ENCODE assay signal across 17 cellular contexts in the genomic region with DNA sequence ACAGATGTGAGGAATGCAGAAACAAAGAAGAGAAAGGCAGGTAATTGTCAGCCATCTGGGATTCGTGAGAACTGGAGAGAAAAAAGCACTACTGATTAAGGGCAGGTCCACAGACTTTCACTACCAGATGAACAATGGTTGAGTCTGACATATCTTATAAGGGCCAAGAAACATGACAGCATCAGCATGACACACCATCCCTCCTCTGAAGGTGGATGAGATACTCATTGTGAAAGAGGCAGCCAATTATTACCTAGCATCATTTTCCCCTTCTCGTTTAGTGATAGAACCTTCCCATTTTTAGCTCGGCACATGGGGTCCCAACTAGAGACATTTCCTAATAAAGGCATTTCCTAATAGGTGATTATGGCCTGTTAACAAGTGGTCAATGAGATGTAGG. TPM values are rescaled to one million over a fixed set of nuclear protein-coding genes. Genes with fewer than 3 reads are reported as not detected.
DNase-seq lines count a peak whose midpoint lies in the region; ATAC-seq, FAIRE-seq and TF ChIP-seq lines count a peak whose summit lies in the region.
"Had no signal": no experiment of that assay in that cellular context is flagged by ENCODE, and none has a peak within 500 bp of the region (broad histone marks: within the 10 kb centered on the region; RNA-seq: fewer than 3 reads in every experiment).

No MANE protein-coding gene starts in this region.

- no peak overlapping the region for H3K4me3 Mint-ChIP-seq in activated T-helper 17 cell treated with anti-CD3 and anti-CD28 coated beads, Interleukin-2, amount 50 U/mL, for 72 hours
- no peak overlapping the region for H3K4me3 Mint-ChIP-seq in activated CD8-positive, alpha-beta memory T cell treated with anti-CD3 and anti-CD28 coated beads, Interleukin-2, amount 10 ng/mL, durations not matched to agents 7 days and 5 days
- H3K4me3 Mint-ChIP-seq: activated CD4-positive, alpha-beta memory T cell treated with anti-CD3 and anti-CD28 coated beads for 36 hours had no signal

- H3K27ac ChIP-seq in sigmoid colon, result peak overlapping the region in 3 of 4 donors; percentile 19 to 49 (median 42)
- H3K27ac ChIP-seq in aorta (ENCODE audit: low read depth in 1 of 2, low read length in 2 of 2), result peak overlapping the region in 1 of 2 donors; percentile 33
- H3K27ac ChIP-seq: BLaER1 treated with 17β-estradiol and CSF1 and Interleukin-3, amounts not matched to agents 10 nM and 100 nM; left lung; uterus had no signal

- H3K36me3 ChIP-seq in sigmoid colon (no peaks in the 10 kb centered on the region), aorta (ENCODE audit: control insufficient read depth in 1 of 2, insufficient read depth in 2 of 2, low read length in 1 of 2) (no peaks in the 10 kb centered on the region)
- H3K36me3 ChIP-seq: BLaER1 treated with 17β-estradiol and CSF1 and Interleukin-3, amounts not matched to agents 10 nM and 100 nM; left lung; uterus had no signal

- TF ChIP-seq CTCF in sigmoid colon (IDR thresholded peaks at IDR 0.05) (no peak), D721Med (IDR thresholded peaks at IDR 0.05; ENCODE audit: insufficient read depth, missing control alignments) (no peak)

- no peaks in the 10 kb centered on the region for H3K36me3 Mint-ChIP-seq in activated T-helper 17 cell treated with anti-CD3 and anti-CD28 coated beads, Interleukin-2, amount 50 U/mL, for 72 hours (ENCODE audit: low read depth)
- no peaks in the 10 kb centered on the region for H3K36me3 Mint-ChIP-seq in activated CD8-positive, alpha-beta memory T cell treated with anti-CD3 and anti-CD28 coated beads, Interleukin-2, amount 10 ng/mL, durations not matched to agents 7 days and 5 days
- H3K36me3 Mint-ChIP-seq: activated CD4-positive, alpha-beta memory T cell treated with anti-CD3 and anti-CD28 coated beads for 36 hours had no signal

- ATAC-seq in GM18520 (IDR thresholded peaks at IDR 0.05; ENCODE audit: unreplicated experiment), result peak; percentile 57
- peak; percentile 60 for ATAC-seq in HG02798 (IDR thresholded peaks at IDR 0.05; ENCODE audit: poor library complexity, unreplicated experiment)
- peak; percentile 82 for ATAC-seq in activated T-helper 17 cell treated with anti-CD3 and anti-CD28 coated beads, Interleukin-2, amount 50 U/mL, for 72 hours (replicated peaks)
- ATAC-seq in aorta (ENCODE audit: low FRiP score), result no peak
- ATAC-seq in activated CD8-positive, alpha-beta memory T cell treated with anti-CD3 and anti-CD28 coated beads, Interleukin-2, amount 10 ng/mL, durations not matched to agents 7 days and 5 days, result no peak

- DNase-seq in sigmoid colon (no peak), aorta (no peak), kidney glomerular epithelial cell (lab: John Stamatoyannopoulos, UW) (no peak), D721Med (ENCODE audit: insufficient read length, low spot score) (no peak)
- no peak for DNase-seq in activated CD8-positive, alpha-beta memory T cell treated with anti-CD3 and anti-CD28 coated beads, Interleukin-2, amount 10 ng/mL, durations not matched to agents 7 days and 5 days
- DNase-seq: activated CD4-positive, alpha-beta memory T cell treated with anti-CD3 and anti-CD28 coated beads for 36 hours; activated gamma-delta T cell; left lung; NCI-H1417 treated with DMSO at 0.1 percent for 48 hours; NCI-H526 treated with DMSO at 0.1 percent for 48 hours; stimulated activated CD4-positive, alpha-beta T cell treated with anti-CD3 and anti-CD28 coated beads, Interleukin-2, amount 100 ng/mL, for 48 hours; uterus had no signal

- peaks cover 16% of the 10 kb centered on the region for H3K27me3 Mint-ChIP-seq in activated T-helper 17 cell treated with anti-CD3 and anti-CD28 coated beads, Interleukin-2, amount 50 U/mL, for 72 hours
- peaks cover 13% of the 10 kb centered on the region for H3K27me3 Mint-ChIP-seq in activated CD8-positive, alpha-beta memory T cell treated with anti-CD3 and anti-CD28 coated beads, Interleukin-2, amount 10 ng/mL, durations not matched to agents 7 days and 5 days
- H3K27me3 Mint-ChIP-seq: progenitor cell of endocrine pancreas had no signal

- H3K9me3 ChIP-seq in sigmoid colon (no peaks in the 10 kb centered on the region), aorta (ENCODE audit: control insufficient read depth, low read length) (peaks cover 1% of the 10 kb centered on the region)
- H3K9me3 ChIP-seq: BLaER1 treated with 17β-estradiol and CSF1 and Interleukin-3, amounts not matched to agents 10 nM and 100 nM; left lung; uterus had no signal

- H3K27ac Mint-ChIP-seq in activated T-helper 17 cell treated with anti-CD3 and anti-CD28 coated beads, Interleukin-2, amount 50 U/mL, for 72 hours, result no peak overlapping the region
- no peak overlapping the region for H3K27ac Mint-ChIP-seq in activated CD8-positive, alpha-beta memory T cell treated with anti-CD3 and anti-CD28 coated beads, Interleukin-2, amount 10 ng/mL, durations not matched to agents 7 days and 5 days
- H3K27ac Mint-ChIP-seq: activated CD4-positive, alpha-beta memory T cell treated with anti-CD3 and anti-CD28 coated beads for 36 hours; progenitor cell of endocrine pancreas had no signal

- peaks cover 5% of the 10 kb centered on the region for H3K4me1 Mint-ChIP-seq in activated T-helper 17 cell treated with anti-CD3 and anti-CD28 coated beads, Interleukin-2, amount 50 U/mL, for 72 hours
- H3K4me1 Mint-ChIP-seq in activated CD8-positive, alpha-beta memory T cell treated with anti-CD3 and anti-CD28 coated beads, Interleukin-2, amount 10 ng/mL, durations not matched to agents 7 days and 5 days, result peaks cover 5% of the 10 kb centered on the region

- CTCF ChIA-PET in activated CD8-positive, alpha-beta memory T cell treated with anti-CD3 and anti-CD28 coated beads, Interleukin-2, amount 10 ng/mL, durations not matched to agents 7 days and 5 days (lab: Charles Lee), result no interaction called here

- no peak for TF ChIP-seq POLR2A in sigmoid colon (IDR thresholded peaks at IDR 0.05)

- no peak overlapping the region for H3K4me3 ChIP-seq in sigmoid colon
- no peak overlapping the region for H3K4me3 ChIP-seq in aorta (ENCODE audit: low read length in 2 of 2)
- H3K4me3 ChIP-seq: BLaER1 treated with 17β-estradiol and CSF1 and Interleukin-3, amounts not matched to agents 10 nM and 100 nM; left lung; uterus had no signal

- FAIRE-seq in D721Med (lab: Jason Lieb, UNC), result no peak

- H3K27me3 ChIP-seq in sigmoid colon, result no peaks in the 10 kb centered on the region
- H3K27me3 ChIP-seq in aorta (ENCODE audit: control insufficient read depth in 1 of 2, insufficient read depth in 2 of 2, low read length in 1 of 2), result no peaks in the 10 kb centered on the region
- H3K27me3 ChIP-seq: BLaER1 treated with 17β-estradiol and CSF1 and Interleukin-3, amounts not matched to agents 10 nM and 100 nM; left lung; uterus had no signal

- H3K4me1 ChIP-seq in sigmoid colon (peaks cover 0 to 10% (median 9%) of the 10 kb centered on the region in 4 donors), aorta (ENCODE audit: control insufficient read depth in 1 of 2, insufficient read depth in 2 of 2, low read length in 2 of 2) (peaks cover 0 to 2% of the 10 kb centered on the region in 2 donors)
- H3K4me1 ChIP-seq: BLaER1 treated with 17β-estradiol and CSF1 and Interleukin-3, amounts not matched to agents 10 nM and 100 nM; left lung; uterus had no signal

- no peak for TF ChIP-seq EP300 in sigmoid colon (IDR thresholded peaks at IDR 0.05)

- 92 to 94% methylated on average over 3 of the region's 3 CpGs for WGBS in sigmoid colon, 2 donors
- 89 to 93% methylated on average over 3 of the region's 3 CpGs for WGBS in aorta, 2 donors

- H3K9me3 Mint-ChIP-seq in activated T-helper 17 cell treated with anti-CD3 and anti-CD28 coated beads, Interleukin-2, amount 50 U/mL, for 72 hours, result no peaks in the 10 kb centered on the region
- no peaks in the 10 kb centered on the region for H3K9me3 Mint-ChIP-seq in activated CD8-positive, alpha-beta memory T cell treated with anti-CD3 and anti-CD28 coated beads, Interleukin-2, amount 10 ng/mL, durations not matched to agents 7 days and 5 days (ENCODE audit: low read depth)
- H3K9me3 Mint-ChIP-seq: activated CD4-positive, alpha-beta memory T cell treated with anti-CD3 and anti-CD28 coated beads for 36 hours had no signal

- intact Hi-C loops in sigmoid colon (cut with DNase I), result no loop called here
- intact Hi-C loops in aorta (cut with DNase I), result no loop called here

RNA-seq across cellular contexts. Expression of a gene that starts 19.2 kb away (rescaled TPM):
- 1 to 10 TPM in 1 of 2 donors, under 1 TPM in 1; 0.08 to 1.6 TPM for total RNA-seq in activated T-helper 17 cell treated with anti-CD3 and anti-CD28 coated beads, Interleukin-2, amount 50 U/mL, for 72 hours
- total RNA-seq in sigmoid colon (10 to 100 TPM; 15.9 to 21.6 (median 18.6) TPM), aorta (10 to 100 TPM; 16.8 to 24.6 TPM)
- polyA plus RNA-seq in sigmoid colon (10 to 100 TPM in 1 of 3 donors, 1 to 10 TPM in 2; 1.2 to 10.5 (median 1.8) TPM), aorta (1 to 10 TPM in 1 of 2 donors, under 1 TPM in 1; 0.79 to 1.9 TPM)
- total RNA-seq in activated CD8-positive, alpha-beta memory T cell treated with anti-CD3 and anti-CD28 coated beads, Interleukin-2, amount 10 ng/mL, durations not matched to agents 7 days and 5 days, result under 1 TPM; 0.26 to 0.40 TPM

Comparison
In these comparisons a context has a peak if more than half of its experiments do, and no peak if none do; other contexts are left out.
1. ATAC-seq: peak in GM18520 (single experiment), HG02798 (single experiment) and activated T-helper 17 cell treated with anti-CD3 and anti-CD28 coated beads, Interleukin-2, amount 50 U/mL, for 72 hours (single experiment); none in aorta (single experiment) and activated CD8-positive, alpha-beta memory T cell treated with anti-CD3 and anti-CD28 coated beads, Interleukin-2, amount 10 ng/mL, durations not matched to agents 7 days and 5 days (single experiment).
2. RNA of a gene that starts 19.2 kb away (total RNA-seq): 16.8 to 24.6 TPM in aorta and 15.9 to 21.6 TPM in sigmoid colon; 0.08 to 1.6 TPM in activated T-helper 17 cell treated with anti-CD3 and anti-CD28 coated beads, Interleukin-2, amount 50 U/mL, for 72 hours and 0.26 to 0.40 TPM in activated CD8-positive, alpha-beta memory T cell treated with anti-CD3 and anti-CD28 coated beads, Interleukin-2, amount 10 ng/mL, durations not matched to agents 7 days and 5 days; every median in the first group is over 4 times any median in the second.